In genomic region chr14:102088012-102088792, GRCh38 we compare ENCODE assay signal across 1 cellular context.
TF ChIP-seq lines count a peak whose summit lies in the region.

No MANE protein-coding gene starts in this region.

TF ChIP-seq in K562, 482 proteins besides CTCF, POLR2A, EP300 and RAD21 (continued from another document and continues in another):
- TF ChIP-seq USF2 (CRISPR knock-in tag; IDR thresholded peaks at IDR 0.05) (no peak), ZNF561 (CRISPR knock-in tag; conservative IDR thresholded peaks at IDR 0.05) (no peak), TEAD1 (CRISPR knock-in tag; IDR thresholded peaks at IDR 0.05) (peak in 1 of 2 experiments; percentile 89; a peak in 2 of 4 replicates), HCFC1 (IDR thresholded peaks at IDR 0.05; ENCODE audit: low read depth, low read length) (no peak), YBX1 (IDR thresholded peaks at IDR 0.05) (no peak), TEAD2 (tag; IDR thresholded peaks at IDR 0.05) (no peak), FOXJ2 (tag; IDR thresholded peaks at IDR 0.05) (peak; percentile 32; the same call in 1 of the 2 replicates), HNRNPLL (IDR thresholded peaks at IDR 0.05; ENCODE audit: low read depth, low read length, poor library complexity, severe bottlenecking) (peak; percentile 21), NUFIP1 (IDR thresholded peaks at IDR 0.05; ENCODE audit: partially characterized antibody) (no peak), MNT (conservative IDR thresholded peaks at IDR 0.05) (peak; percentile 70 to 82), TAL1 (IDR thresholded peaks at IDR 0.05) (no peak), NFRKB (IDR thresholded peaks at IDR 0.05; ENCODE audit: low read depth) (peak; percentile 60; the same call in 1 of the 2 replicates), ZNF592 (IDR thresholded peaks at IDR 0.05) (peak; percentile 98), MBD1 (CRISPR knock-in tag; IDR thresholded peaks at IDR 0.05) (peak; percentile 33; the same call in 1 of the 2 replicates), THRB (CRISPR knock-in tag; conservative IDR thresholded peaks at IDR 0.05) (no peak), PYGO2 (tag; IDR thresholded peaks at IDR 0.05) (no peak), NR2C2 (CRISPR knock-in tag; IDR thresholded peaks at IDR 0.05) (no peak), NR2C2 (tag; IDR thresholded peaks at IDR 0.05) (no peak), HEY1 (CRISPR knock-in tag; IDR thresholded peaks at IDR 0.05; ENCODE audit: borderline replicate concordance) (no peak), HMGN3 (IDR thresholded peaks at IDR 0.05; ENCODE audit: borderline replicate concordance, extremely low read depth, insufficient read length, low read depth, low read length) (peak; percentile 37), RBM14 (IDR thresholded peaks at IDR 0.05; ENCODE audit: borderline replicate concordance, insufficient read depth, low read depth, low read length) (no peak), MEF2D (tag; conservative IDR thresholded peaks at IDR 0.05; ENCODE audit: low read depth) (no peak), NCOR1 (IDR thresholded peaks at IDR 0.05) (no peak), MYNN (IDR thresholded peaks at IDR 0.05) (no peak), MYNN (CRISPR knock-in tag; IDR thresholded peaks at IDR 0.05) (no peak), PREB (CRISPR knock-in tag; IDR thresholded peaks at IDR 0.05) (no peak), ELK1 (CRISPR knock-in tag; IDR thresholded peaks at IDR 0.05) (no peak), PTBP1 (IDR thresholded peaks at IDR 0.05; ENCODE audit: low read depth, low read length) (no peak), ZNF511 (CRISPR knock-in tag; IDR thresholded peaks at IDR 0.05) (peak; percentile 95), SRSF3 (IDR thresholded peaks at IDR 0.05; ENCODE audit: insufficient read depth, low read length) (no peak), SNIP1 (IDR thresholded peaks at IDR 0.05; ENCODE audit: low read depth) (peak; percentile 77), HDAC1 (IDR thresholded peaks at IDR 0.05) (no peak), TGIF2 (CRISPR knock-in tag; IDR thresholded peaks at IDR 0.05) (0 out of 2 replicates have a peak, but pooled peaks have one; percentile 51), ZNF589 (CRISPR knock-in tag; IDR thresholded peaks at IDR 0.05; ENCODE audit: low read depth) (peak; percentile 68), FOXP1 (CRISPR knock-in tag; IDR thresholded peaks at IDR 0.05) (peak; percentile 97), ZNF717 (CRISPR knock-in tag; IDR thresholded peaks at IDR 0.05) (0 out of 2 replicates have a peak, but pooled peaks have one; percentile 52), BRD9 (IDR thresholded peaks at IDR 0.05; ENCODE audit: low read depth, partially characterized antibody) (no peak), RFX7 (CRISPR knock-in tag; IDR thresholded peaks at IDR 0.05) (no peak), ZBTB43 (CRISPR knock-in tag; IDR thresholded peaks at IDR 0.05) (no peak), KDM1A (IDR thresholded peaks at IDR 0.05) (no peak), TSC22D4 (tag; IDR thresholded peaks at IDR 0.05) (no peak), ATF4 (CRISPR knock-in tag; IDR thresholded peaks at IDR 0.05) (no peak), UBTF (IDR thresholded peaks at IDR 0.05; ENCODE audit: borderline replicate concordance in 1 of 2, low read depth in 2 of 2, low read length in 2 of 2) (no peak), CHAMP1 (IDR thresholded peaks at IDR 0.05) (no peak), ZNF224 (CRISPR knock-in tag; IDR thresholded peaks at IDR 0.05) (no peak), SLC30A9 (CRISPR knock-in tag; IDR thresholded peaks at IDR 0.05) (no peak)
